Comparison of ENCODE assay signal across 9 cellular contexts in genomic region chr2:126664639-126665038, GRCh38.
DNase-seq lines count a peak whose midpoint lies in the region; ATAC-seq lines count a peak whose summit lies in the region.
"Had no signal": no experiment of that assay in that cellular context is flagged by ENCODE, and none has a peak within 500 bp of the region (broad histone marks: within the 10 kb centered on the region; RNA-seq: fewer than 3 reads in every experiment).

No MANE protein-coding gene starts in this region.

- peak; percentile 30 for ATAC-seq in GM19455 (IDR thresholded peaks at IDR 0.05; ENCODE audit: unreplicated experiment)
- ATAC-seq in HG03135 (IDR thresholded peaks at IDR 0.05; ENCODE audit: unreplicated experiment) = peak; percentile 29
- peak; percentile 4 for ATAC-seq in central memory CD8-positive, alpha-beta T cell (replicated peaks; ENCODE audit: extremely low read depth, poor library complexity, severe bottlenecking)

- H3K27ac Mint-ChIP-seq in central memory CD8-positive, alpha-beta T cell (ENCODE audit: low read depth) = peak overlapping the region; percentile 98

- no peaks in the 10 kb centered on the region for H3K9me3 Mint-ChIP-seq in central memory CD8-positive, alpha-beta T cell

- H3K4me3 Mint-ChIP-seq in central memory CD8-positive, alpha-beta T cell = peak overlapping the region; percentile 68

- peaks cover 83% of the 10 kb centered on the region for H3K4me1 Mint-ChIP-seq in central memory CD8-positive, alpha-beta T cell

- H3K4me3 ChIP-seq in GM08714 (ENCODE audit: low read length) = peak overlapping the region; percentile 43; the same call in 1 of the 2 replicates
- H3K4me3 ChIP-seq: cardiac muscle cell had no signal

- DNase-seq in central memory CD8-positive, alpha-beta T cell (ENCODE audit: low spot score in 2 of 2) = no peak
- no peak for DNase-seq in HuH-7.5 (ENCODE audit: low spot score)
- no peak for DNase-seq in NCI-H1092 (lab: John Stamatoyannopoulos, UW)
- DNase-seq in activated CD8-positive, alpha-beta memory T cell treated with anti-CD3 and anti-CD28 coated beads for 24 hours = no peak
- no peak for DNase-seq in head of caudate nucleus

- H3K36me3 Mint-ChIP-seq in central memory CD8-positive, alpha-beta T cell (ENCODE audit: insufficient read depth) = peaks cover 21% of the 10 kb centered on the region

- intact Hi-C loops in head of caudate nucleus (cut with DNase I) = no loop called here

- H3K27me3 Mint-ChIP-seq in central memory CD8-positive, alpha-beta T cell = no peaks in the 10 kb centered on the region
